12 cellular contexts compared by ENCODE assay signal in the genomic region with DNA sequence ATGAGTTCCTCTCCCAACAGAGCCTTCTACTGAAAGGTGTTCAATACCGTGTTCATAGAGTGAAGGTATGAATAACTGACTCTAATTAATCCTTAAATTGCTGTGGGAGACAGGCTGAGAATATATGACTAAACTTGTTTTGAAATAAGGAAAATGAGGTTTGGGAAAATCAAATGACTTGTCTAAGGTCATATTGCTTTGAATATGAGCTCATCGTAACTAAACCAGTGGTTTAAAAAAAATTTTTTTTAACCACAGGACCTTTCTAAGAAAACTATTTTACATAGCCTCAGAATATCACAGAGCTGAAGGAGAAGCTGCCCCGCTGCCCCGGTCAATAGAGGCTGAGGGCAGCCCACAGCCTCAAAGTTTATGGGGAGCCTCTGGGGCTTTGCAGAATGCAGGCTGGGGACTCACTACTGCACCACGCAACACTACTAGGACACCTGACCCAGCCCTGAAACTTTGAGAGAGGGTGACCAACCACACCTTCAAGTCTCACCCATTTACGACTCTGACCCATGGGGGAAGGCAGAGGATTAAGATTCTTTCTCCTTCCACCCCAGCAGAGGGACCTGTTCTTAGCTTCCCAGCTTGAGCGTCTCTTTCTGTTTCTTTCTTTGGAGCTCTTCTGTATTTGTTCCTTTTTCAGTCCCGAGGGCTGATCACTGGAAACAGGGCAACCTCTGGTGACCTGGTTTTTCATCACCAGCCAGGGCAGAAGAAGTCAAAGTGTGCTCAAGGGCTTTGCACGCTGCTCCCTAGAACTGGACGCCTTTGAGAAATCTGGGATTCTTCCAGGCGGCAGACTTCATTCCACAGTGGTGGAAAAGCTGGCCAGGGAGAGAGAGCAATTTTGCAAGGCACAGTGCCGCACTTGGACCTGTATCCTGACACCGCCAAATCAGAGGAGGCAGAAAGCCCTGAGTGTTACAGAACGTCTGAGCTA.
DNase-seq lines count a peak whose midpoint lies in the region; ATAC-seq and TF ChIP-seq lines count a peak whose summit lies in the region.
"Had no signal": no experiment of that assay in that cellular context is flagged by ENCODE, and none has a peak within 500 bp of the region (broad histone marks: within the 10 kb centered on the region; RNA-seq: fewer than 3 reads in every experiment).

No MANE protein-coding gene starts in this region.

- no peak for TF ChIP-seq CTCF in activated CD8-positive, alpha-beta T cell treated with anti-CD3 and anti-CD28 coated beads for 36 hours (IDR thresholded peaks at IDR 0.05)
- TF ChIP-seq CTCF in fibroblast of villous mesenchyme (IDR thresholded peaks at IDR 0.05; ENCODE audit: insufficient read depth, low read depth, low read length) (peak; percentile 6), thoracic aorta (IDR thresholded peaks at IDR 0.05) (peak; percentile 36)

- H3K4me3 ChIP-seq in fibroblast of villous mesenchyme (ENCODE audit: low read depth, low read length) (no peak overlapping the region), thoracic aorta (peak overlapping the region; percentile 31)
- H3K4me3 ChIP-seq: skin epidermis had no signal

- H3K36me3 ChIP-seq in thoracic aorta = no peaks in the 10 kb centered on the region

- intact Hi-C loops in activated CD8-positive, alpha-beta T cell treated with anti-CD3 and anti-CD28 coated beads for 36 hours (cut with micrococcal nuclease) = no loop called here

- H3K9me3 Mint-ChIP-seq in activated CD8-positive, alpha-beta T cell treated with anti-CD3 and anti-CD28 coated beads for 36 hours = no peaks in the 10 kb centered on the region
- H3K9me3 Mint-ChIP-seq in activated CD8-positive, alpha-beta T cell treated with anti-CD3 and anti-CD28 coated beads, Interleukin-2, amount 10 ng/mL, durations not matched to agents 7 days and 5 days (ENCODE audit: insufficient read depth) = no peaks in the 10 kb centered on the region

- H3K4me3 Mint-ChIP-seq in activated CD8-positive, alpha-beta T cell treated with anti-CD3 and anti-CD28 coated beads for 36 hours = no peak overlapping the region
- H3K4me3 Mint-ChIP-seq in activated CD8-positive, alpha-beta T cell treated with anti-CD3 and anti-CD28 coated beads, Interleukin-2, amount 10 ng/mL, durations not matched to agents 7 days and 5 days = no peak overlapping the region

- H3K36me3 Mint-ChIP-seq in activated CD8-positive, alpha-beta T cell treated with anti-CD3 and anti-CD28 coated beads for 36 hours (ENCODE audit: low read depth) = peaks cover 23% of the 10 kb centered on the region
- peaks cover 2% of the 10 kb centered on the region for H3K36me3 Mint-ChIP-seq in activated CD8-positive, alpha-beta T cell treated with anti-CD3 and anti-CD28 coated beads, Interleukin-2, amount 10 ng/mL, durations not matched to agents 7 days and 5 days (ENCODE audit: low read depth)

- DNase-seq in activated CD8-positive, alpha-beta T cell treated with anti-CD3 and anti-CD28 coated beads for 36 hours = no peak
- DNase-seq in activated CD8-positive, alpha-beta T cell treated with anti-CD3 and anti-CD28 coated beads, Interleukin-2, amount 10 ng/mL, durations not matched to agents 7 days and 5 days = no peak
- DNase-seq in fibroblast of villous mesenchyme (ENCODE audit: low read depth) (peak; percentile 26), thoracic aorta (ENCODE audit: low spot score) (no peak), mesenteric fat pad (ENCODE audit: low spot score) (no peak), NOMO-1 (lab: John Stamatoyannopoulos, UW; ENCODE audit: unreplicated experiment in 2 of 2) (no peak)
- DNase-seq: activated CD8-positive, alpha-beta memory T cell treated with anti-CD3 and anti-CD28 coated beads, Interleukin-2, amount 50 U/mL, for 4 hours; HCEC 1CT; NCI-H82 had no signal

- CTCF ChIA-PET in activated CD8-positive, alpha-beta T cell treated with anti-CD3 and anti-CD28 coated beads for 36 hours (lab: Charles Lee) = interaction anchor here (1.6 kb wide), 1 partner anchor 54 kb away, joined by 4 read pairs; no protein-coding TSS in a partner anchor
- CTCF ChIA-PET in activated CD8-positive, alpha-beta T cell treated with anti-CD3 and anti-CD28 coated beads, Interleukin-2, amount 10 ng/mL, durations not matched to agents 7 days and 5 days (lab: Charles Lee) = interaction anchor here (1.3 kb wide), 1 partner anchor 30 kb away, joined by 4 read pairs; no protein-coding TSS in a partner anchor

- H3K4me1 ChIP-seq in thoracic aorta (ENCODE audit: control insufficient read depth in 1 of 2, low read depth in 2 of 2) = peaks cover 17 to 47% of the 10 kb centered on the region in 2 donors

- POLR2A ChIA-PET in activated CD8-positive, alpha-beta T cell treated with anti-CD3 and anti-CD28 coated beads for 36 hours (lab: Charles Lee) = interaction anchor here (0.5 kb wide), 1 partner anchor 23 kb away, joined by 3 read pairs; no protein-coding TSS in a partner anchor
- POLR2A ChIA-PET in activated CD8-positive, alpha-beta T cell treated with anti-CD3 and anti-CD28 coated beads, Interleukin-2, amount 10 ng/mL, durations not matched to agents 7 days and 5 days (lab: Charles Lee) = interaction anchor here (0.8 kb wide), 1 partner anchor 110 kb away, joined by 3 read pairs; no protein-coding TSS in a partner anchor

- H3K27me3 ChIP-seq in thoracic aorta (replicated peaks; ENCODE audit: insufficient read depth) = no peaks in the 10 kb centered on the region

- no peaks in the 10 kb centered on the region for H3K9me3 ChIP-seq in thoracic aorta

- ATAC-seq in activated CD8-positive, alpha-beta T cell treated with anti-CD3 and anti-CD28 coated beads for 36 hours = peak; percentile 42
- no peak for ATAC-seq in activated CD8-positive, alpha-beta T cell treated with anti-CD3 and anti-CD28 coated beads, Interleukin-2, amount 10 ng/mL, durations not matched to agents 7 days and 5 days
- peak; percentile 75 for ATAC-seq in HG03039 (IDR thresholded peaks at IDR 0.05; ENCODE audit: unreplicated experiment)
- ATAC-seq in thoracic aorta (ENCODE audit: insufficient number of reproducible peaks, low FRiP score, low read depth) = peak; percentile 60
- ATAC-seq in GM18858 (IDR thresholded peaks at IDR 0.05; ENCODE audit: unreplicated experiment) = no peak

- no peaks in the 10 kb centered on the region for H3K27me3 Mint-ChIP-seq in activated CD8-positive, alpha-beta T cell treated with anti-CD3 and anti-CD28 coated beads for 36 hours
- H3K27me3 Mint-ChIP-seq in activated CD8-positive, alpha-beta T cell treated with anti-CD3 and anti-CD28 coated beads, Interleukin-2, amount 10 ng/mL, durations not matched to agents 7 days and 5 days (ENCODE audit: low read depth) = no peaks in the 10 kb centered on the region

- H3K4me1 Mint-ChIP-seq in activated CD8-positive, alpha-beta T cell treated with anti-CD3 and anti-CD28 coated beads for 36 hours (ENCODE audit: low read depth) = peaks cover 34% of the 10 kb centered on the region
- H3K4me1 Mint-ChIP-seq in activated CD8-positive, alpha-beta T cell treated with anti-CD3 and anti-CD28 coated beads, Interleukin-2, amount 10 ng/mL, durations not matched to agents 7 days and 5 days (ENCODE audit: low read depth) = peaks cover 9% of the 10 kb centered on the region

- peak overlapping the region; percentile 32 to 43 for H3K27ac ChIP-seq in thoracic aorta

- peak overlapping the region; percentile 49 for H3K27ac Mint-ChIP-seq in activated CD8-positive, alpha-beta T cell treated with anti-CD3 and anti-CD28 coated beads for 36 hours
- no peak overlapping the region for H3K27ac Mint-ChIP-seq in activated CD8-positive, alpha-beta T cell treated with anti-CD3 and anti-CD28 coated beads, Interleukin-2, amount 10 ng/mL, durations not matched to agents 7 days and 5 days

Comparison
In these comparisons a context has a peak if more than half of its experiments do, and no peak if none do; other contexts are left out.
1. ATAC-seq: peak in activated CD8-positive, alpha-beta T cell treated with anti-CD3 and anti-CD28 coated beads for 36 hours (single experiment), HG03039 (single experiment) and thoracic aorta (single experiment); none in activated CD8-positive, alpha-beta T cell treated with anti-CD3 and anti-CD28 coated beads, Interleukin-2, amount 10 ng/mL, durations not matched to agents 7 days and 5 days (single experiment) and GM18858 (single experiment).